20 cellular contexts compared by ENCODE assay signal in genomic region chr7:55786901-55787300, GRCh38.
"Had no signal": no experiment of that assay in that cellular context is flagged by ENCODE, and none has a peak within 500 bp of the region (broad histone marks: within the 10 kb centered on the region; RNA-seq: fewer than 3 reads in every experiment).

No MANE protein-coding gene starts in this region.

- H3K4me1 ChIP-seq: esophagus squamous epithelium, gastrocnemius medialis, heart right ventricle, left lung, lower lobe of right lung had no signal

- H3K4me3 Mint-ChIP-seq: mesothelial cell of epicardium, naive B cell had no signal

- H3K9me3 ChIP-seq: esophagus squamous epithelium, gastrocnemius medialis, heart right ventricle, left lung, lower lobe of right lung, mucosa of descending colon had no signal

- H3K36me3 ChIP-seq: esophagus squamous epithelium, gastrocnemius medialis, heart right ventricle, left lung, lower lobe of right lung had no signal

- H3K4me1 Mint-ChIP-seq: mesothelial cell of epicardium, naive B cell had no signal

- H3K27ac ChIP-seq: coronary artery, dorsolateral prefrontal cortex, esophagus squamous epithelium, gastrocnemius medialis, heart right ventricle, left lung, lower lobe of right lung had no signal

- ATAC-seq: gastrocnemius medialis, heart right ventricle, left cardiac atrium, left lung, left ventricle myocardium superior, lower lobe of right lung, mucosa of descending colon had no signal

- DNase-seq: dermis blood vessel endothelial cell; dorsolateral prefrontal cortex; effector CD4-positive, alpha-beta T cell; effector memory CD4-positive, alpha-beta T cell; esophagus squamous epithelium; foreskin fibroblast; foreskin melanocyte; gastrocnemius medialis; glutamatergic neuron; heart right ventricle; hippocampal formation; left cardiac atrium; left lung; left ventricle myocardium superior; lower lobe of right lung; mesenchymal stem cell; mucosa of descending colon; naive B cell had no signal

- H3K27ac Mint-ChIP-seq: mesothelial cell of epicardium, naive B cell had no signal

- H3K27me3 ChIP-seq: dorsolateral prefrontal cortex, esophagus squamous epithelium, gastrocnemius medialis, heart right ventricle, left lung had no signal

- H3K27me3 Mint-ChIP-seq: naive B cell had no signal

- H3K4me3 ChIP-seq: coronary artery, dorsolateral prefrontal cortex, esophagus squamous epithelium, gastrocnemius medialis, heart right ventricle, left lung, lower lobe of right lung, mucosa of descending colon had no signal
